ENCODE assay signal across 1 cellular context in the genomic region with DNA sequence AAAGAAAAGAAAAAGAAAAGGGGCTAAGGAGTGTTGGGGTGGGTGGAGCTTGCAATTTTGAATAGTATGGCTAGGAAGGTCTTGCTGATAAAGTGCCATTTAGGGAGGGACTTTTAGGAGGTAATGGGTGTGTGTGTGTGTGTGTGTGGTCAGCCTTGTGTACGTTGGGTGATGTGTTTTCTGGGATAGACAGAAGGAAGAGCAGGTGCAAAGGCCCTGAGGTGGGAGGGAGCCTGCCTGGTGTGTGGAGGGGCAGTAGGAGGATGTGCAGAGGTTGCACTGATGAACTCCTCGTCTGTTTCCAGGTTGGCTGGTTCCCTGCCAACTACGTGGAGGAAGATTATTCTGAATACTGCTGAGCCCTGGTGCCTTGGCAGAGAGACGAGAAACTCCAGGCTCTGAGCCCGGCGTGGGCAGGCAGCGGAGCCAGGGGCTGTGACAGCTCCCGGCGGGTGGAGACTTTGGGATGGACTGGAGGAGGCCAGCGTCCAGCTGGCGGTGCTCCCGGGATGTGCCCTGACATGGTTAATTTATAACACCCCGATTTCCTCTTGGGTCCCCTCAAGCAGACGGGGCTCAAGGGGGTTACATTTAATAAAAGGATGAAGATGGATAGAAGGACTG.
TF ChIP-seq lines count a peak whose summit lies in the region.

No MANE protein-coding gene starts in this region.

TF ChIP-seq in GM23338, 12 proteins besides CTCF, POLR2A, EP300 and RAD21:
- TF ChIP-seq, protein P1, sequence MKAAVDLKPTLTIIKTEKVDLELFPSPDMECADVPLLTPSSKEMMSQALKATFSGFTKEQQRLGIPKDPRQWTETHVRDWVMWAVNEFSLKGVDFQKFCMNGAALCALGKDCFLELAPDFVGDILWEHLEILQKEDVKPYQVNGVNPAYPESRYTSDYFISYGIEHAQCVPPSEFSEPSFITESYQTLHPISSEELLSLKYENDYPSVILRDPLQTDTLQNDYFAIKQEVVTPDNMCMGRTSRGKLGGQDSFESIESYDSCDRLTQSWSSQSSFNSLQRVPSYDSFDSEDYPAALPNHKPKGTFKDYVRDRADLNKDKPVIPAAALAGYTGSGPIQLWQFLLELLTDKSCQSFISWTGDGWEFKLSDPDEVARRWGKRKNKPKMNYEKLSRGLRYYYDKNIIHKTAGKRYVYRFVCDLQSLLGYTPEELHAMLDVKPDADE (IDR thresholded peaks at IDR 0.05) = no peak
- TF ChIP-seq NANOG (IDR thresholded peaks at IDR 0.05; ENCODE audit: borderline replicate concordance) (no peak), STAT1 (IDR thresholded peaks at IDR 0.05; ENCODE audit: unreplicated experiment) (no peak), ZNF331 (CRISPR knock-in tag; IDR thresholded peaks at IDR 0.05; ENCODE audit: low read depth) (no peak), ZNF114 (CRISPR knock-in tag; IDR thresholded peaks at IDR 0.05) (no peak), CREB1 (CRISPR knock-in tag; IDR thresholded peaks at IDR 0.05; ENCODE audit: low read depth) (no peak), POLR2AphosphoS5 (IDR thresholded peaks at IDR 0.05; ENCODE audit: low read depth) (no peak), EZH2phosphoT487 (IDR thresholded peaks at IDR 0.05; ENCODE audit: unreplicated experiment) (no peak), JUNB (IDR thresholded peaks at IDR 0.05; ENCODE audit: unreplicated experiment) (no peak), EZH2 (IDR thresholded peaks at IDR 0.05; ENCODE audit: low read depth, unreplicated experiment) (no peak), REST (IDR thresholded peaks at IDR 0.05; ENCODE audit: unreplicated experiment) (no peak)
- TF ChIP-seq, protein P2, sequence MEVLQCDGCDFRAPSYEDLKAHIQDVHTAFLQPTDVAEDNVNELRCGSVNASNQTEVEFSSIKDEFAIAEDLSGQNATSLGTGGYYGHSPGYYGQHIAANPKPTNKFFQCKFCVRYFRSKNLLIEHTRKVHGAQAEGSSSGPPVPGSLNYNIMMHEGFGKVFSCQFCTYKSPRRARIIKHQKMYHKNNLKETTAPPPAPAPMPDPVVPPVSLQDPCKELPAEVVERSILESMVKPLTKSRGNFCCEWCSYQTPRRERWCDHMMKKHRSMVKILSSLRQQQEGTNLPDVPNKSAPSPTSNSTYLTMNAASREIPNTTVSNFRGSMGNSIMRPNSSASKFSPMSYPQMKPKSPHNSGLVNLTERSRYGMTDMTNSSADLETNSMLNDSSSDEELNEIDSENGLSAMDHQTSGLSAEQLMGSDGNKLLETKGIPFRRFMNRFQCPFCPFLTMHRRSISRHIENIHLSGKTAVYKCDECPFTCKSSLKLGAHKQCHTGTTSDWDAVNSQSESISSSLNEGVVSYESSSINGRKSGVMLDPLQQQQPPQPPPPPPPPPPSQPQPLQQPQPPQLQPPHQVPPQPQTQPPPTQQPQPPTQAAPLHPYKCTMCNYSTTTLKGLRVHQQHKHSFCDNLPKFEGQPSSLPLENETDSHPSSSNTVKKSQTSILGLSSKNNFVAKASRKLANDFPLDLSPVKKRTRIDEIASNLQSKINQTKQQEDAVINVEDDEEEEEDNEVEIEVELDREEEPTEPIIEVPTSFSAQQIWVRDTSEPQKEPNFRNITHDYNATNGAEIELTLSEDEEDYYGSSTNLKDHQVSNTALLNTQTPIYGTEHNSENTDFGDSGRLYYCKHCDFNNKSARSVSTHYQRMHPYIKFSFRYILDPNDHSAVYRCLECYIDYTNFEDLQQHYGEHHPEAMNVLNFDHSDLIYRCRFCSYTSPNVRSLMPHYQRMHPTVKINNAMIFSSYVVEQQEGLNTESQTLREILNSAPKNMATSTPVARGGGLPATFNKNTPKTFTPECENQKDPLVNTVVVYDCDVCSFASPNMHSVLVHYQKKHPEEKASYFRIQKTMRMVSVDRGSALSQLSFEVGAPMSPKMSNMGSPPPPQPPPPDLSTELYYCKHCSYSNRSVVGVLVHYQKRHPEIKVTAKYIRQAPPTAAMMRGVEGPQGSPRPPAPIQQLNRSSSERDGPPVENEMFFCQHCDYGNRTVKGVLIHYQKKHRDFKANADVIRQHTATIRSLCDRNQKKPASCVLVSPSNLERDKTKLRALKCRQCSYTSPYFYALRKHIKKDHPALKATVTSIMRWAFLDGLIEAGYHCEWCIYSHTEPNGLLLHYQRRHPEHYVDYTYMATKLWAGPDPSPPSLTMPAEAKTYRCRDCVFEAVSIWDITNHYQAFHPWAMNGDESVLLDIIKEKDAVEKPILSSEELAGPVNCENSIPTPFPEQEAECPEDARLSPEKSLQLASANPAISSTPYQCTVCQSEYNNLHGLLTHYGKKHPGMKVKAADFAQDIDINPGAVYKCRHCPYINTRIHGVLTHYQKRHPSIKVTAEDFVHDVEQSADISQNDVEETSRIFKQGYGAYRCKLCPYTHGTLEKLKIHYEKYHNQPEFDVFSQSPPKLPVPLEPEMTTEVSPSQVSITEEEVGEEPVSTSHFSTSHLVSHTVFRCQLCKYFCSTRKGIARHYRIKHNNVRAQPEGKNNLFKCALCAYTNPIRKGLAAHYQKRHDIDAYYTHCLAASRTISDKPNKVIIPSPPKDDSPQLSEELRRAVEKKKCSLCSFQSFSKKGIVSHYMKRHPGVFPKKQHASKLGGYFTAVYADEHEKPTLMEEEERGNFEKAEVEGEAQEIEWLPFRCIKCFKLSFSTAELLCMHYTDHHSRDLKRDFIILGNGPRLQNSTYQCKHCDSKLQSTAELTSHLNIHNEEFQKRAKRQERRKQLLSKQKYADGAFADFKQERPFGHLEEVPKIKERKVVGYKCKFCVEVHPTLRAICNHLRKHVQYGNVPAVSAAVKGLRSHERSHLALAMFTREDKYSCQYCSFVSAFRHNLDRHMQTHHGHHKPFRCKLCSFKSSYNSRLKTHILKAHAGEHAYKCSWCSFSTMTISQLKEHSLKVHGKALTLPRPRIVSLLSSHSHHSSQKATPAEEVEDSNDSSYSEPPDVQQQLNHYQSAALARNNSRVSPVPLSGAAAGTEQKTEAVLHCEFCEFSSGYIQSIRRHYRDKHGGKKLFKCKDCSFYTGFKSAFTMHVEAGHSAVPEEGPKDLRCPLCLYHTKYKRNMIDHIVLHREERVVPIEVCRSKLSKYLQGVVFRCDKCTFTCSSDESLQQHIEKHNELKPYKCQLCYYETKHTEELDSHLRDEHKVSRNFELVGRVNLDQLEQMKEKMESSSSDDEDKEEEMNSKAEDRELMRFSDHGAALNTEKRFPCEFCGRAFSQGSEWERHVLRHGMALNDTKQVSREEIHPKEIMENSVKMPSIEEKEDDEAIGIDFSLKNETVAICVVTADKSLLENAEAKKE (CRISPR knock-in tag; IDR thresholded peaks at IDR 0.05) = no peak
